Comparison of ENCODE assay signal across 27 cellular contexts in genomic region chr18:43916984-43917383, GRCh38.
"Had no signal": no experiment of that assay in that cellular context is flagged by ENCODE, and none has a peak within 500 bp of the region (broad histone marks: within the 10 kb centered on the region; RNA-seq: fewer than 3 reads in every experiment).

No MANE protein-coding gene starts in this region.

- H3K36me3 Mint-ChIP-seq: activated naive CD4-positive, alpha-beta T cell treated with anti-CD3 and anti-CD28 coated beads, Interleukin-2, amount 50 U/mL, for 72 hours had no signal

- H3K4me1 ChIP-seq: ascending aorta, Peyer's patch, SJCRH30 had no signal

- H3K4me3 Mint-ChIP-seq: activated CD8-positive, alpha-beta T cell treated with anti-CD3 and anti-CD28 coated beads, Interleukin-2, amount 10 ng/mL, durations not matched to agents 7 days and 5 days; activated naive CD8-positive, alpha-beta T cell treated with anti-CD3 and anti-CD28 coated beads, Interleukin-2, amount 50 U/mL, for 24 hours had no signal

- H3K27ac Mint-ChIP-seq: activated CD8-positive, alpha-beta T cell treated with anti-CD3 and anti-CD28 coated beads, Interleukin-2, amount 10 ng/mL, durations not matched to agents 7 days and 5 days; activated naive CD4-positive, alpha-beta T cell treated with anti-CD3 and anti-CD28 coated beads, Interleukin-2, amount 50 U/mL, for 72 hours; activated naive CD8-positive, alpha-beta T cell treated with anti-CD3 and anti-CD28 coated beads, Interleukin-2, amount 50 U/mL, for 24 hours had no signal

- H3K4me1 Mint-ChIP-seq: activated naive CD8-positive, alpha-beta T cell treated with anti-CD3 and anti-CD28 coated beads, Interleukin-2, amount 50 U/mL, for 24 hours had no signal

- ATAC-seq: activated CD8-positive, alpha-beta T cell treated with anti-CD3 and anti-CD28 coated beads, Interleukin-2, amount 10 ng/mL, durations not matched to agents 7 days and 5 days; activated naive CD4-positive, alpha-beta T cell treated with anti-CD3 and anti-CD28 coated beads, Interleukin-2, amount 50 U/mL, for 72 hours; activated naive CD8-positive, alpha-beta T cell treated with anti-CD3 and anti-CD28 coated beads, Interleukin-2, amount 50 U/mL, for 24 hours; body of pancreas had no signal

- H3K27me3 Mint-ChIP-seq: activated naive CD8-positive, alpha-beta T cell treated with anti-CD3 and anti-CD28 coated beads, Interleukin-2, amount 50 U/mL, for 24 hours had no signal

- H3K36me3 ChIP-seq: ascending aorta, Peyer's patch, SJCRH30 had no signal

- H3K27ac ChIP-seq: ascending aorta, body of pancreas, Peyer's patch, RWPE1, SJCRH30, VCaP had no signal

- H3K9me3 ChIP-seq: ascending aorta, body of pancreas, Peyer's patch, SJCRH30, SK-N-SH had no signal

- H3K4me3 ChIP-seq: ascending aorta, body of pancreas, Peyer's patch, SJCRH30 had no signal

- DNase-seq: activated CD4-positive, CD25-positive, alpha-beta regulatory T cell; activated CD8-positive, alpha-beta memory T cell treated with anti-CD3 and anti-CD28 coated beads, Interleukin-2, amount 50 U/mL, for 48 hours; activated CD8-positive, alpha-beta T cell treated with anti-CD3 and anti-CD28 coated beads, Interleukin-2, amount 10 ng/mL, durations not matched to agents 7 days and 5 days; activated effector memory CD4-positive, alpha-beta T cell treated with Interleukin-2 at 50 U/mL for 16 hours; activated naive CD4-positive, alpha-beta T cell; activated naive CD8-positive, alpha-beta T cell treated with anti-CD3 and anti-CD28 coated beads, Interleukin-2, amount 50 U/mL, for 24 hours; activated T-cell treated with anti-CD3 and anti-CD28 coated beads, Interleukin-2, amount 50 U/mL, for 1 hour; amniotic stem cell; body of pancreas; central memory CD4-positive, alpha-beta T cell; NCI-H1105; NCI-H1436; NCI-H1694 treated with DMSO at 0.1 percent for 48 hours; NCI-H2029 treated with DMSO at 0.1 percent for 48 hours; NCI-H345; NCI-H510A; NCI-H526 treated with DMSO at 0.1 percent for 48 hours; NCI-H82; Peyer's patch; Right ventricle myocardium superior; SJCRH30; SK-N-SH; T-helper 1 cell had no signal

- H3K27me3 ChIP-seq: ascending aorta, body of pancreas, Peyer's patch, SJCRH30 had no signal
